8 cellular contexts compared by ENCODE assay signal in the genomic region with DNA sequence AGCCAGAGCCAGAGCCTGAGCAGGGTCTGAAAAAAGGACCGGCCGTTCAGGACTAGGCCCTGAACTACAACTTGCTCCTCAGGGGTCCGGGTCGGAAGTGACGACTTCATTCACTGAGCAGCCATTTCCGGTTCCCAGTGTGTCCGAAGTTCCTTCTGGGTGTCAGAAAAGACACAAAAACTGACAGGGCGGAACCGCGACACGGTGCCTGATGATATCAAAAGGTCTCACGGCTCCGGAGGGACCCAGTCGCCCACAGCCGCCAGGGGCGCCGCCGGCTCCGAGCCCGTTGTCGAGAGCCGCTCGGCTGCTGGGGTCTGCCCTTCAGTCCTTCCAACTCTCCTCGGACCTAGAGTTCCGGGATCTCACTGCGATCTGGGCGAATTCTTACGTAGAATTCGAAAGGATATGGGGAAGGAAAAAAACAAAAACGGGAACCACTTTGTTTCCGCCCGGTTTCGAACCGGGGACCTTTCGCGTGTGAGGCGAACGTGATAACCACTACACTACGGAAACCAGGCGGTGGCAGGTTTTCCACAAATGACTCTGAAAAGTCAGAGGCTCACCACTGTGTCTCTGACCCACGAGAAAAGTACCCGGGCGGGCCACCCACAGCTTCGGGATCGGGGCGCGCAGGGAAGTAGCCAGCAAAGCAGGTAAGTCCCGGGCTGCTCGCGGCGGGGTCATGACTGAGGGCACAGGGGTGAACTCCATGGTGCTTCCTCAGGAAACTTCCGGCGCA. TPM values are rescaled to one million over a fixed set of nuclear protein-coding genes. Genes with fewer than 3 reads are reported as not detected.
A peak's percentile ranks its signal among the peaks of the same experiment; 100 is the strongest.
DNase-seq lines count a peak whose midpoint lies in the region; ATAC-seq and TF ChIP-seq lines count a peak whose summit lies in the region.

No MANE protein-coding gene starts in this region.

- H3K27me3 ChIP-seq in RWPE2 (ENCODE audit: insufficient read depth, poor library complexity, severe bottlenecking) = no peaks in the 10 kb centered on the region

- DNase-seq in ELR (ENCODE audit: low read depth) (peak; percentile 97), H4 (ENCODE audit: low spot score) (peak; percentile 87), LoVo (ENCODE audit: low spot score) (peak; percentile 87), RWPE2 (ENCODE audit: low spot score) (peak; percentile 79), fibroblast of the aortic adventitia (ENCODE audit: low read depth) (peak; percentile 95)
- peak; percentile 88 for DNase-seq in activated effector memory CD4-positive, alpha-beta T cell treated with Interleukin-2 at 50 U/mL for 16 hours
- DNase-seq in stimulated activated naive CD8-positive, alpha-beta T cell treated with anti-CD3 and anti-CD28 coated beads, Interleukin-15, Interleukin-2, amounts not matched to agents 100 U/mL and 50 U/mL, for 24 hours = peak; percentile 87

- H3K9me3 Mint-ChIP-seq in nephron = no peaks in the 10 kb centered on the region

- peak; percentile 79 for ATAC-seq in RWPE2 (ENCODE audit: low read depth)
- ATAC-seq in stimulated activated naive CD8-positive, alpha-beta T cell treated with anti-CD3 and anti-CD28 coated beads, Interleukin-15, Interleukin-2, amounts not matched to agents 100 U/mL and 50 U/mL, for 24 hours = peak; percentile 83

- H3K4me3 ChIP-seq in RWPE2 (ENCODE audit: severe bottlenecking) (peak overlapping the region; percentile 63), fibroblast of the aortic adventitia (ENCODE audit: low read depth, low read length) (peak overlapping the region; percentile 90)

- peak overlapping the region; percentile 93 to 96 (median 96) for H3K4me3 Mint-ChIP-seq in nephron

- peaks cover 9% of the 10 kb centered on the region for H3K27me3 Mint-ChIP-seq in nephron (ENCODE audit: low read depth)

- TF ChIP-seq CTCF in RWPE2 (IDR thresholded peaks at IDR 0.05; ENCODE audit: poor library complexity, severe bottlenecking) (peak; percentile 13), fibroblast of the aortic adventitia (IDR thresholded peaks at IDR 0.05; ENCODE audit: insufficient read depth, low read length) (peak; percentile 47), nephron (IDR thresholded peaks at IDR 0.05; ENCODE audit: unreplicated experiment in 3 of 3) (peak; percentile 43 to 55 (median 44))

- peak overlapping the region; percentile 99 to 100 (median 100) for H3K27ac Mint-ChIP-seq in nephron

- H3K4me1 Mint-ChIP-seq in nephron = peaks cover 15% of the 10 kb centered on the region

- peak overlapping the region; percentile 89 for H3K27ac ChIP-seq in RWPE2 (ENCODE audit: poor library complexity, severe bottlenecking)

- H3K4me1 ChIP-seq in RWPE2 (ENCODE audit: insufficient read depth, poor library complexity, severe bottlenecking) = peaks cover 12% of the 10 kb centered on the region

- H3K36me3 Mint-ChIP-seq in nephron (ENCODE audit: low read depth) = no peaks in the 10 kb centered on the region

- H3K9me3 ChIP-seq in RWPE2 (ENCODE audit: severe bottlenecking) = no peaks in the 10 kb centered on the region

- no peaks in the 10 kb centered on the region for H3K36me3 ChIP-seq in RWPE2 (ENCODE audit: low read depth)

RNA-seq across cellular contexts. Expression of a gene that starts 31.8 kb away (rescaled TPM):
- total RNA-seq in H4 (2014; rRNA removed; shearing (Covaris generic)) = not detected in 2 replicates
- total RNA-seq in fibroblast of the aortic adventitia (ENCODE audit: low replicate concordance) = not detected in 2 replicates

Comparison
In these comparisons a context has a peak if more than half of its experiments do, and no peak if none do; other contexts are left out.
1. Peak in every context shown above with its lines: DNase-seq, ATAC-seq, H3K4me3 ChIP-seq and H3K27ac ChIP-seq.